8 cellular contexts compared by ENCODE assay signal in the genomic region with DNA sequence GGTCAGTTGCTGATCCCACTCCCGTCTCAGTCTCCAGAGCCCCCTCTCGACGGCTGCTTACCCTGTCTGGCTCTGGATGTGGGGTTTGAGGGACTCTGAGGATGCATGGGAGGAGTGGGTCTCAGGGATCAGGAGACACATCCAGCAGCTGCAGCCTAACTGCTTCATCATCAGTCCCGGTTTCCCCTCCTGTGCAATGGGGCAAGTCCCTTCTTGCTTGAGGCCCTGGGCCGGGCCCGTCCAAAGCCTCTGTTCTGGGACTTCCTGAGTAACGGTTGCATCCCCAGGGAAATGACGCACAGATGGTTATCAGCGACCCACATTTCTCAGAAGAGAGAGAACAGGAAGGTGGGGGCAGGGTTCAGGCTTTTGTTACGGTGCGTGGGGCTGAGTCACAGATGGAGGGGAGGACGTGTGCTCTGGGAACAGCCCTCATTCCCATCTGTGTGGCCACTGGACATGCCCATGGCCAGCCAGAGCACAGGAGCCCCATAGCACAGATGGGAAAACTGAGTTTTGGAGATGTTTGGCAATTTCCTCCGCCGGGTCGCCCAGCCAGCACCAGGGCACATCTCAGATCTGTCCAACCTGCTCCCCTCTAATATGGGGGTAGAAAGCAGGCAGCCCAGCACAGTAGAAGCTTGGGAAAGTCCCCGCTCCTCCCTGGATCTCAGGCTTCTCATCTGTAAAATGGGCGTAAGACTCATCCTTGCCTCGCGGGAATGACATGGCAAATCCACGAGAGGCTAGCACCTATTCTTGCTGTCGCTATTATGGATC. TPM values are rescaled to one million over a fixed set of nuclear protein-coding genes. Genes with fewer than 3 reads are reported as not detected.
DNase-seq lines count a peak whose midpoint lies in the region.

No MANE protein-coding gene starts in this region.

- peak overlapping the region in 1 of 5 donors; percentile 53 for H3K9ac ChIP-seq in subcutaneous abdominal adipose tissue (ENCODE audit: low read length in 5 of 5)

- H3K9me3 ChIP-seq in muscle layer of duodenum (ENCODE audit: control insufficient read depth in 1 of 2, low read length in 2 of 2) (no peaks in the 10 kb centered on the region), subcutaneous abdominal adipose tissue (ENCODE audit: control insufficient read depth in 5 of 5, low read length in 5 of 5) (no peaks in the 10 kb centered on the region)

- no peaks in the 10 kb centered on the region for H3K4me1 ChIP-seq in muscle layer of duodenum (ENCODE audit: control insufficient read depth in 1 of 2, insufficient read depth in 2 of 2, low read length in 2 of 2)
- H3K4me1 ChIP-seq in subcutaneous abdominal adipose tissue (ENCODE audit: control insufficient read depth in 5 of 5, insufficient read depth in 5 of 5, low read length in 5 of 5): peaks cover 0 to 18% (median 7%) of the 10 kb centered on the region in 5 donors

- DNase-seq in ACHN (peak; percentile 83), GM19238 (ENCODE audit: insufficient read length, low spot score) (peak; percentile 87), LHCN-M2 (ENCODE audit: low read depth) (peak; percentile 99), dedifferentiated amniotic fluid mesenchymal stem cell (ENCODE audit: extremely low spot score) (peak; percentile 98), NCI-H2081 treated with DMSO at 0.1 percent for 48 hours (lab: John Stamatoyannopoulos, UW) (no peak)
- peak; percentile 90 to 91 for DNase-seq in activated CD4-positive, alpha-beta T cell treated with anti-CD3 and anti-CD28 coated beads for 4 hours

- in situ Hi-C loops in ACHN (cut with HindIII; ENCODE audit: low pct_ligation_motif_present, low pct_unique_long_range_greater_than_20kb, low sequenced_read_pairs): no loop called here

- H3K27ac ChIP-seq in muscle layer of duodenum (ENCODE audit: low read length) (peak overlapping the region; percentile 62), subcutaneous abdominal adipose tissue (ENCODE audit: low read depth, low read length) (peak overlapping the region; percentile 30)

- H3K27me3 ChIP-seq in muscle layer of duodenum (ENCODE audit: low read depth, low read length) (no peaks in the 10 kb centered on the region), subcutaneous abdominal adipose tissue (ENCODE audit: control insufficient read depth in 5 of 5, insufficient read depth in 4 of 5, low read length in 5 of 5) (peaks cover 0 to 9% (median 0%) of the 10 kb centered on the region in 5 donors)

- H3K36me3 ChIP-seq in muscle layer of duodenum (ENCODE audit: control insufficient read depth in 1 of 2, insufficient read depth in 2 of 2, low read length in 2 of 2): peaks cover 0 to 2% of the 10 kb centered on the region in 2 donors
- peaks cover 0 to 23% (median 3%) of the 10 kb centered on the region in 5 donors for H3K36me3 ChIP-seq in subcutaneous abdominal adipose tissue (ENCODE audit: control insufficient read depth in 5 of 5, insufficient read depth in 5 of 5, low read length in 5 of 5)

- H3K4me3 ChIP-seq in muscle layer of duodenum (ENCODE audit: low read depth in 1 of 2, low read length in 2 of 2) (no peak overlapping the region), subcutaneous abdominal adipose tissue (ENCODE audit: low read depth in 1 of 5, low read length in 5 of 5) (peak overlapping the region in 1 of 5 donors; percentile 14)

RNA-seq across cellular contexts. Expression of gene GNA15, which starts 19.3 kb away (rescaled TPM):
- total RNA-seq in LHCN-M2 (2014; rRNA removed): 0.06 and 0.40 TPM in 2 replicates
- 0.02 TPM for polyA plus RNA-seq in LHCN-M2 (2012)

RNA-seq across cellular contexts. Expression of gene S1PR4, which starts 23.4 kb away (rescaled TPM):
- not detected in 2 replicates for total RNA-seq in LHCN-M2 (2014; rRNA removed)
- polyA plus RNA-seq in LHCN-M2 (2012): not detected

RNA-seq across cellular contexts. Expression of gene NCLN, which starts 30.6 kb away (rescaled TPM):
- 105 and 118 TPM in 2 replicates for total RNA-seq in LHCN-M2 (2014; rRNA removed)
- polyA plus RNA-seq in LHCN-M2 (2012): 71.1 TPM
